ENCODE assay signal across 19 cellular contexts in the genomic region with DNA sequence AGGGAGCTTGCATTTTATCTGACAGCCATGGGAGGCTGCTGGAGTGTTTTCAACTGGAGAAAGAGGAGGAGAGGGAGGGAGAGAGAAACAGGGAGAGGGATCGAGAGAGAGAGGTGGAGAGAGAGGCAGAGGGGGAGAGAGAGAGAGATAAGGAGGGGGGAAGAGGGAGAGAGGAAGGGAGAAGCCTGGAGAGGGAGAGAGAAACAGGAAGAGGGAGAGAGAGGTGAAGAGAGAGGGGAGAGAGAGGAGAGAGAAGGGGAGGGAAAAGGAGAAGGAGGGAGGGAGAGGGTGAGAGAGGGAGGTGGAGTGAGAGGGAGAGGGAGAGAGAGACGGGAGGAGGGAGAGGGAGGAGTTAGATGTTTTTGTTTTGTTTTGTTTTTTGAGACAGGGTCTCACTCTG. TPM values are rescaled to one million over a fixed set of nuclear protein-coding genes. Genes with fewer than 3 reads are reported as not detected.
DNase-seq lines count a peak whose midpoint lies in the region; ATAC-seq, FAIRE-seq and TF ChIP-seq lines count a peak whose summit lies in the region.
"Had no signal": no experiment of that assay in that cellular context is flagged by ENCODE, and none has a peak within 500 bp of the region (broad histone marks: within the 10 kb centered on the region; RNA-seq: fewer than 3 reads in every experiment).

No MANE protein-coding gene starts in this region.

- H4K8ac ChIP-seq in H1 (ENCODE audit: extremely low read depth, insufficient read depth, low read length), result no peak overlapping the region

- TF ChIP-seq RAD21 in H1 (IDR thresholded peaks at IDR 0.05 in 1 of 2, conservative IDR thresholded peaks at IDR 0.05 in 1 of 2; ENCODE audit: low read depth in 2 of 2, low read length in 2 of 2), result no peak

- no peak overlapping the region for H4K5ac ChIP-seq in H1 (ENCODE audit: insufficient read length, low read depth, low read length)

- H3K23me2 ChIP-seq in H1 (ENCODE audit: low read depth, low read length), result peaks cover 4% of the 10 kb centered on the region; the same call in 1 of the 2 replicates

- no peak overlapping the region for H4K91ac ChIP-seq in H1 (replicated peaks; ENCODE audit: insufficient read length, low read length)

- peak overlapping the region; percentile 87 for H3K27ac Mint-ChIP-seq in neural crest cell (ENCODE audit: unreplicated experiment)
- H3K27ac Mint-ChIP-seq: activated CD4-positive, alpha-beta T cell treated with anti-CD3 and anti-CD28 coated beads for 36 hours; B cell; memory B cell had no signal

- CTCF ChIA-PET in H1 (lab: Charles Lee; ENCODE audit: partially characterized antibody), result interaction anchor here (0.9 to 1.5 kb wide), 3 partner anchors 35 to 177 kb away, joined by 3 to 4 read pairs (median 3); no protein-coding TSS in a partner anchor

- H2BK120ac ChIP-seq in H1 (replicated peaks; ENCODE audit: low read depth, low read length), result no peak overlapping the region

- 58 to 83% methylated on average over 1 to 2 of the region's 2 CpGs for WGBS in H1 (ENCODE audit: extremely low coverage in 1 of 2, insufficient coverage in 1 of 2, insufficient read length in 1 of 2, insufficient replicate concordance in 2 of 2, low coverage in 1 of 2, low lambda C conversion rate in 2 of 2, missing lambda C conversion rate in 1 of 2), 2 experiments
- WGBS in gastroesophageal sphincter (ENCODE audit: low coverage in 1 of 2), 2 donors, result 0% methylated on average over 1 to 2 of the region's 2 CpGs

- no peak overlapping the region for H2AK5ac ChIP-seq in H1 (ENCODE audit: low read depth, low read length)

- POLR2A ChIA-PET in H1 (lab: Charles Lee; ENCODE audit: partially characterized antibody), result interaction anchor here (1.1 kb wide), 1 partner anchor 96 kb away, joined by 5 read pairs; the partner anchor contains the start of gene ATP6V0A2

- DNase-seq in DND-41 (no peak), KBM-7 (peak; percentile 18), H1 (ENCODE audit: low read depth in 1 of 2, low spot score in 2 of 2) (no peak), neural crest cell (ENCODE audit: low read depth, low spot score) (no peak), SKM-1 (lab: John Stamatoyannopoulos, UW; ENCODE audit: unreplicated experiment) (no peak), NCI-H1694 (lab: John Stamatoyannopoulos, UW) (no peak), D721Med (ENCODE audit: insufficient read length, low spot score) (no peak)
- DNase-seq: activated CD8-positive, alpha-beta memory T cell treated with anti-CD3 and anti-CD28 coated beads, Interleukin-2, amount 50 U/mL, for 4 hours; activated gamma-delta T cell treated with Interleukin-2 at 50 U/mL for 16 hours; SHP77; sigmoid colon; stimulated activated CD4-positive, alpha-beta T cell treated with anti-CD3 and anti-CD28 coated beads, Interleukin-2, amount 100 ng/mL, for 24 hours; T1000 had no signal

- H3K9me3 ChIP-seq in DND-41 (ENCODE audit: insufficient read depth, low read length, severe bottlenecking) (no peaks in the 10 kb centered on the region), H1 (ENCODE audit: insufficient read depth in 2 of 2, low read depth in 1 of 2, low read length in 1 of 2) (no peaks in the 10 kb centered on the region; a peak in 1 of 4 replicates), gastroesophageal sphincter (no peaks in the 10 kb centered on the region)
- H3K9me3 ChIP-seq: ascending aorta, sigmoid colon had no signal

- TF ChIP-seq POLR2A in H1 (IDR thresholded peaks at IDR 0.05; ENCODE audit: control extremely low read depth in 1 of 2, low read depth in 2 of 2, low read length in 2 of 2), result no peak
- TF ChIP-seq POLR2A in gastroesophageal sphincter (IDR thresholded peaks at IDR 0.05), result no peak

- no peak overlapping the region for H2BK20ac ChIP-seq in H1 (ENCODE audit: low read length)

- H3K4me2 ChIP-seq in DND-41 (ENCODE audit: insufficient read depth, low read length) (no peak overlapping the region), H1 (ENCODE audit: insufficient read depth in 1 of 2, low read depth in 2 of 2, low read length in 2 of 2) (no peak overlapping the region; a peak in 1 of 4 replicates)

- H3K4me1 ChIP-seq in DND-41 (ENCODE audit: insufficient read depth, low read length) (no peaks in the 10 kb centered on the region), H1 (replicated peaks in 1 of 4; ENCODE audit: control insufficient read depth in 3 of 4, insufficient read depth in 4 of 4, low read length in 3 of 4) (no peaks in the 10 kb centered on the region), gastroesophageal sphincter (no peaks in the 10 kb centered on the region)
- H3K4me1 ChIP-seq: ascending aorta, sigmoid colon had no signal

- H3K27me3 ChIP-seq in DND-41 (ENCODE audit: insufficient read depth, low read length, poor library complexity), result no peaks in the 10 kb centered on the region
- no peaks in the 10 kb centered on the region for H3K27me3 ChIP-seq in H1 (replicated peaks in 1 of 4; ENCODE audit: control insufficient read depth in 3 of 4, extremely low read depth in 1 of 4, insufficient read depth in 3 of 4, low read length in 3 of 4)
- H3K27me3 ChIP-seq in gastroesophageal sphincter, result peaks cover 28% of the 10 kb centered on the region
- H3K27me3 ChIP-seq: ascending aorta had no signal

- H3K9ac ChIP-seq in DND-41 (ENCODE audit: low read depth, low read length) (no peak overlapping the region), H1 (replicated peaks in 1 of 4; ENCODE audit: extremely low read depth in 1 of 4, low read depth in 3 of 4, low read length in 3 of 4) (no peak overlapping the region)

- peaks cover 11% of the 10 kb centered on the region for H3K4me1 Mint-ChIP-seq in neural crest cell
- H3K4me1 Mint-ChIP-seq: B cell, memory B cell had no signal

- H3K36me3 ChIP-seq in DND-41 (ENCODE audit: insufficient read depth, low read length), result no peaks in the 10 kb centered on the region
- H3K36me3 ChIP-seq in H1 (ENCODE audit: control insufficient read depth in 2 of 4, insufficient read depth in 4 of 4, low read length in 3 of 4), result no peaks in the 10 kb centered on the region
- no peaks in the 10 kb centered on the region for H3K36me3 ChIP-seq in gastroesophageal sphincter
- H3K36me3 ChIP-seq: ascending aorta, sigmoid colon had no signal

- H2BK5ac ChIP-seq in H1 (ENCODE audit: low read depth, low read length), result no peak overlapping the region

- no peaks in the 10 kb centered on the region for H4K20me1 ChIP-seq in DND-41 (ENCODE audit: insufficient read depth, low read length)
- H4K20me1 ChIP-seq in H1 (replicated peaks in 1 of 2; ENCODE audit: control insufficient read depth in 1 of 2, insufficient read depth in 2 of 2, low read length in 2 of 2), result no peaks in the 10 kb centered on the region

- TF ChIP-seq EP300 in H1 (IDR thresholded peaks at IDR 0.05; ENCODE audit: borderline replicate concordance in 1 of 2, low read depth in 2 of 2, low read length in 2 of 2) (no peak), gastroesophageal sphincter (IDR thresholded peaks at IDR 0.05) (no peak)

- no peaks in the 10 kb centered on the region for H3K79me1 ChIP-seq in H1 (ENCODE audit: low read depth, low read length)

- no peak overlapping the region for H3K23ac ChIP-seq in H1 (ENCODE audit: insufficient read length)

- H2AFZ ChIP-seq in DND-41 (ENCODE audit: low read depth, low read length) (no peak overlapping the region), H1 (ENCODE audit: low read length) (no peak overlapping the region)

- no peak overlapping the region for H3K27ac ChIP-seq in DND-41 (ENCODE audit: low read length)
- H3K27ac ChIP-seq in H1 (ENCODE audit: low read depth, low read length), result no peak overlapping the region
- H3K27ac ChIP-seq in gastroesophageal sphincter, result no peak overlapping the region
- H3K27ac ChIP-seq: ascending aorta, coronary artery, sigmoid colon had no signal

- H3K36me3 Mint-ChIP-seq in neural crest cell (ENCODE audit: low read depth), result no peaks in the 10 kb centered on the region

- 0 out of 3 replicates have a peak, but pooled peaks have one; percentile 40 for ATAC-seq in DND-41 (ENCODE audit: insufficient read depth, low read depth)
- no peak for ATAC-seq in gastroesophageal sphincter
- ATAC-seq: activated CD4-positive, alpha-beta T cell treated with anti-CD3 and anti-CD28 coated beads for 36 hours had no signal

- in situ Hi-C loops in KBM-7 (cut with MboI; ENCODE audit: low pct_unique_long_range_greater_than_20kb, low sequenced_read_pairs), result no loop called here

- FAIRE-seq in H1 (lab: Jason Lieb, UNC), result no peak
- no peak for FAIRE-seq in D721Med (lab: Jason Lieb, UNC)

- H3K4me3 Mint-ChIP-seq in neural crest cell, result no peak overlapping the region
- H3K4me3 Mint-ChIP-seq: activated CD4-positive, alpha-beta T cell treated with anti-CD3 and anti-CD28 coated beads for 36 hours; B cell; memory B cell had no signal

- no peak overlapping the region for H3K4me3 ChIP-seq in DND-41 (ENCODE audit: low read depth in 1 of 2, low read length in 2 of 2)
- H3K4me3 ChIP-seq in H1 (ENCODE audit: extremely low read depth in 1 of 4, insufficient read depth in 2 of 4, low read depth in 3 of 4, low read length in 4 of 4), result no peak overlapping the region
- no peak overlapping the region for H3K4me3 ChIP-seq in gastroesophageal sphincter
- H3K4me3 ChIP-seq: ascending aorta, coronary artery, sigmoid colon had no signal

- H3K4ac ChIP-seq in H1 (replicated peaks; ENCODE audit: insufficient read length, low read depth, low read length), result no peak overlapping the region

- no peak overlapping the region for H3K56ac ChIP-seq in H1 (replicated peaks; ENCODE audit: insufficient read length, low read depth, low read length)

- H3K79me2 ChIP-seq in DND-41 (ENCODE audit: insufficient read depth, low read length), result no peaks in the 10 kb centered on the region
- no peaks in the 10 kb centered on the region for H3K79me2 ChIP-seq in H1 (ENCODE audit: control insufficient read depth in 1 of 2, insufficient read depth in 2 of 2, low read length in 2 of 2)

- H2BK15ac ChIP-seq in H1 (ENCODE audit: low read length), result no peak overlapping the region

- no peak for TF ChIP-seq CTCF in DND-41 (IDR thresholded peaks at IDR 0.05; ENCODE audit: borderline replicate concordance, extremely low read depth, low read length, poor library complexity, severe bottlenecking)
- no peak for TF ChIP-seq CTCF in H1 (IDR thresholded peaks at IDR 0.05; ENCODE audit: control extremely low read depth in 1 of 3, insufficient read depth in 1 of 3, low read depth in 1 of 3, low read length in 3 of 3)
- TF ChIP-seq CTCF in neural crest cell (conservative IDR thresholded peaks at IDR 0.05), result no peak
- no peak for TF ChIP-seq CTCF in gastroesophageal sphincter (IDR thresholded peaks at IDR 0.05)
- no peak for TF ChIP-seq CTCF in D721Med (IDR thresholded peaks at IDR 0.05; ENCODE audit: insufficient read depth, missing control alignments)

- no peaks in the 10 kb centered on the region for H3K9me3 Mint-ChIP-seq in neural crest cell
- H3K9me3 Mint-ChIP-seq: memory B cell had no signal

- no peak overlapping the region for H2BK12ac ChIP-seq in H1 (ENCODE audit: low read depth, low read length)

- no peaks in the 10 kb centered on the region for H3K27me3 Mint-ChIP-seq in neural crest cell (ENCODE audit: low read depth)

- no peak overlapping the region for H3K18ac ChIP-seq in H1 (ENCODE audit: extremely low read depth, low read length)

- no peak overlapping the region for H3K14ac ChIP-seq in H1 (ENCODE audit: insufficient read length)

RNA-seq across cellular contexts. Expression of gene DNAH10, which starts 45.6 kb away (rescaled TPM):
- total RNA-seq in H1 (2021; fragmentation: NEBNext Ultra II Directional; extraction: Animal tissue kit (Norgen Biotek cat#: 25700)), result 0.24 and 0.27 TPM in 2 replicates
- 0.02 and 0.09 TPM in 2 replicates for polyA plus RNA-seq in H1 (2011; rRNA removed)
- polyA plus RNA-seq in H1 (2011; cell fraction: cytosol; rRNA removed), result 0.05 TPM
- polyA plus RNA-seq in H1 (2011; cell fraction: nucleus; rRNA removed), result 0.10 TPM
- polyA plus RNA-seq in H1 (2012, experiment 1 of 2), result 0.03 to 0.09 TPM (median 0.06 TPM) in 4 replicates
- polyA plus RNA-seq in H1 (2012, experiment 2 of 2), result not detected
- polyA plus RNA-seq in H1 (2013, experiment 1 of 2), result 0.02 TPM
- 0.06 TPM for polyA plus RNA-seq in H1 (2013, experiment 2 of 2)
- polyA minus RNA-seq in H1 (2011; rRNA and poly(A)+ RNA removed), result 0.10 and 0.16 TPM in 2 replicates
- polyA minus RNA-seq in H1 (2011; cell fraction: cytosol; rRNA and poly(A)+ RNA removed), result not detected
- 0.20 TPM for polyA minus RNA-seq in H1 (2011; cell fraction: nucleus; rRNA and poly(A)+ RNA removed)
- 1.1 and 2.0 TPM in 2 replicates for total RNA-seq in neural crest cell
- not detected for total RNA-seq in gastroesophageal sphincter
- total RNA-seq: ascending aorta had no signal
